Comparison of ENCODE assay signal across 22 cellular contexts in genomic region chrX:120732879-120733278, GRCh38.
DNase-seq lines count a peak whose midpoint lies in the region; ATAC-seq, FAIRE-seq and TF ChIP-seq lines count a peak whose summit lies in the region.
"Had no signal": no experiment of that assay in that cellular context is flagged by ENCODE, and none has a peak within 500 bp of the region (broad histone marks: within the 10 kb centered on the region; RNA-seq: fewer than 3 reads in every experiment).

No MANE protein-coding gene starts in this region.

- ATAC-seq in HepG2 (no peak), right lobe of liver (no peak), PC-3 (no peak), SK-N-SH treated with all-trans-retinoic acid at 6 μM for 48 hours (no peak), GM18907 (IDR thresholded peaks at IDR 0.05; ENCODE audit: unreplicated experiment) (no peak)
- no peak for ATAC-seq in stimulated activated naive CD8-positive, alpha-beta T cell treated with anti-CD3 and anti-CD28 coated beads, Interleukin-15, Interleukin-2, amounts not matched to agents 100 U/mL and 50 U/mL, for 24 hours
- ATAC-seq: K562 had no signal

- 99% methylated on average over 17 of the region's 33 CpGs for WGBS in HepG2 (ENCODE audit: low lambda C conversion rate)
- 72% methylated on average over 15 of the region's 33 CpGs for WGBS in right lobe of liver (ENCODE audit: insufficient coverage, low coverage, low lambda C conversion rate, missing lambda C conversion rate)
- 82 to 97% (median 88%) methylated on average over 9 to 33 of the region's 33 CpGs for WGBS in spleen, 5 donors

- intact Hi-C loops in HepG2 (cut with micrococcal nuclease; ENCODE audit: unreplicated experiment) (no loop called here), right lobe of liver (cut with DNase I) (no loop called here), PC-3 (cut with micrococcal nuclease) (no loop called here), kidney (cut with DNase I) (no loop called here), spleen (cut with DNase I; ENCODE audit: low total_unique reads) (no loop called here)

- no peak for FAIRE-seq in HepG2 (lab: Jason Lieb, UNC)
- FAIRE-seq in kidney (lab: Jason Lieb, UNC): no peak
- FAIRE-seq: A204.1, D721Med, G401.6, GM12892, GM18507, H1, K562 had no signal

- TF ChIP-seq EP300 in HepG2 (IDR thresholded peaks at IDR 0.05; ENCODE audit: low read depth in 2 of 2, low read length in 2 of 2): no peak
- no peak for TF ChIP-seq EP300 in HepG2 (CRISPR knock-in tag; IDR thresholded peaks at IDR 0.05; ENCODE audit: borderline replicate concordance)

- H4K20me1 ChIP-seq in HepG2 (ENCODE audit: insufficient read depth, low read length) (no peaks in the 10 kb centered on the region), PC-3 (ENCODE audit: low read length) (no peaks in the 10 kb centered on the region)

- POLR2A ChIA-PET in HepG2 (lab: Yijun Ruan, JAX): no interaction called here
- POLR2A ChIA-PET in PC-3 (lab: Charles Lee; ENCODE audit: unreplicated experiment): interaction anchor here (0.6 kb wide), 2 partner anchors 61 to 72 kb away, joined by 3 to 4 read pairs; no protein-coding TSS in a partner anchor

- H3K4me2 ChIP-seq in HepG2 (ENCODE audit: low read depth, low read length): no peak overlapping the region
- H3K4me2 ChIP-seq in PC-3 (ENCODE audit: low read length): peak overlapping the region; percentile 25; the same call in 1 of the 2 replicates

- H3K79me2 ChIP-seq in HepG2 (ENCODE audit: insufficient read depth, low read length) (no peaks in the 10 kb centered on the region), PC-3 (ENCODE audit: low read length) (no peaks in the 10 kb centered on the region)

- CTCF ChIA-PET in HepG2 (lab: Yijun Ruan, JAX; ENCODE audit: low intra/inter-chr PET ratio, low total read pairs): no interaction called here
- CTCF ChIA-PET in PC-3 (lab: Charles Lee): no interaction called here

- H3K9me3 ChIP-seq in HepG2 (ENCODE audit: low read length) (no peaks in the 10 kb centered on the region), right lobe of liver (no peaks in the 10 kb centered on the region), PC-3 (ENCODE audit: low read length) (no peaks in the 10 kb centered on the region), kidney (ENCODE audit: control insufficient read depth in 1 of 2, low read length in 2 of 2) (no peaks in the 10 kb centered on the region), spleen (no peaks in the 10 kb centered on the region)
- H3K9me3 ChIP-seq: Caco-2 had no signal

- H3K4me1 ChIP-seq in HepG2 (ENCODE audit: insufficient read depth, low read length): no peaks in the 10 kb centered on the region
- no peaks in the 10 kb centered on the region for H3K4me1 ChIP-seq in right lobe of liver
- peaks cover 55% of the 10 kb centered on the region for H3K4me1 ChIP-seq in PC-3 (ENCODE audit: insufficient read depth, low read length)
- no peaks in the 10 kb centered on the region for H3K4me1 ChIP-seq in kidney (ENCODE audit: control insufficient read depth in 1 of 2, insufficient read depth in 1 of 2, low read depth in 1 of 2, low read length in 2 of 2)
- H3K4me1 ChIP-seq in spleen: no peaks in the 10 kb centered on the region
- H3K4me1 ChIP-seq: Caco-2 had no signal

- H3K4me3 ChIP-seq in HepG2 (replicated peaks in 1 of 3; ENCODE audit: insufficient read depth in 1 of 3, low read depth in 2 of 3, low read length in 3 of 3) (no peak overlapping the region), right lobe of liver (no peak overlapping the region), PC-3 (ENCODE audit: low read length) (no peak overlapping the region), kidney (ENCODE audit: low read length in 2 of 2) (no peak overlapping the region), spleen (no peak overlapping the region)
- H3K4me3 ChIP-seq: K562 had no signal

- no peak overlapping the region for H3K27ac ChIP-seq in HepG2 (ENCODE audit: extremely low read length, insufficient read depth, low read length)
- H3K27ac ChIP-seq in right lobe of liver: no peak overlapping the region
- peak overlapping the region; percentile 99 for H3K27ac ChIP-seq in PC-3 (ENCODE audit: low read length)
- no peak overlapping the region for H3K27ac ChIP-seq in kidney (ENCODE audit: low read depth in 2 of 2, low read length in 2 of 2)
- H3K27ac ChIP-seq in spleen: no peak overlapping the region
- H3K27ac ChIP-seq: C4-2B, HL-60 had no signal

- no peaks in the 10 kb centered on the region for H3K36me3 ChIP-seq in HepG2 (replicated peaks in 1 of 2; ENCODE audit: control insufficient read depth in 1 of 2, insufficient read depth in 2 of 2, low read length in 2 of 2)
- no peaks in the 10 kb centered on the region for H3K36me3 ChIP-seq in right lobe of liver
- no peaks in the 10 kb centered on the region for H3K36me3 ChIP-seq in PC-3 (ENCODE audit: low read depth, low read length)
- no peaks in the 10 kb centered on the region for H3K36me3 ChIP-seq in kidney (ENCODE audit: control insufficient read depth in 1 of 2, insufficient read depth in 2 of 2, low read length in 2 of 2)
- no peaks in the 10 kb centered on the region for H3K36me3 ChIP-seq in spleen

- H3F3A ChIP-seq in PC-3 (ENCODE audit: low read length, unreplicated experiment): no peaks in the 10 kb centered on the region

- in situ Hi-C loops in HepG2 (cut with HindIII; ENCODE audit: extremely low pct_ligation_motif_present, low pct_unique_long_range_greater_than_20kb): no loop called here

- DNase-seq in HepG2 (ENCODE audit: low spot score) (no peak), right lobe of liver (no peak), PC-3 (no peak), kidney (peak; percentile 73), spleen (peak; percentile 69)
- no peak for DNase-seq in stimulated activated naive CD8-positive, alpha-beta T cell treated with anti-CD3 and anti-CD28 coated beads, Interleukin-15, Interleukin-2, amounts not matched to agents 100 U/mL and 50 U/mL, for 24 hours
- DNase-seq: AML-193; Caco-2; CD4-positive, alpha-beta T cell; H9; IMR-90 had no signal

- no peaks in the 10 kb centered on the region for H3K9me2 ChIP-seq in PC-3 (replicated peaks; ENCODE audit: low read length)

- TF ChIP-seq RAD21 in HepG2 (CRISPR knock-in tag; IDR thresholded peaks at IDR 0.05): no peak

- H3K27me3 ChIP-seq in HepG2 (ENCODE audit: control insufficient read depth in 1 of 2, insufficient read depth in 2 of 2, low read length in 2 of 2) (no peaks in the 10 kb centered on the region), right lobe of liver (no peaks in the 10 kb centered on the region), PC-3 (ENCODE audit: low read length) (no peaks in the 10 kb centered on the region), spleen (replicated peaks in 1 of 7) (no peaks in the 10 kb centered on the region)

- TF ChIP-seq CTCF in HepG2 (CRISPR knock-in tag; IDR thresholded peaks at IDR 0.05): no peak
- no peak for TF ChIP-seq CTCF in right lobe of liver (IDR thresholded peaks at IDR 0.05)
- TF ChIP-seq CTCF in PC-3 (conservative IDR thresholded peaks at IDR 0.05; ENCODE audit: low read depth, low read length): no peak
- no peak for TF ChIP-seq CTCF in kidney (IDR thresholded peaks at IDR 0.05; ENCODE audit: borderline replicate concordance, extremely low read depth, insufficient read depth)
- no peak for TF ChIP-seq CTCF in spleen (IDR thresholded peaks at IDR 0.05 in 8 of 11, conservative IDR thresholded peaks at IDR 0.05 in 3 of 11)

- TF ChIP-seq POLR2A in HepG2 (IDR thresholded peaks at IDR 0.05; ENCODE audit: insufficient read depth in 1 of 2, low read depth in 2 of 2, low read length in 2 of 2) (no peak), right lobe of liver (IDR thresholded peaks at IDR 0.05) (no peak), spleen (IDR thresholded peaks at IDR 0.05) (no peak)

- H3K9ac ChIP-seq in HepG2 (ENCODE audit: insufficient read depth, low read depth, low read length): no peak overlapping the region
- H3K9ac ChIP-seq in PC-3 (ENCODE audit: low read length): peak overlapping the region; percentile 73
- H3K9ac ChIP-seq in kidney (ENCODE audit: low read length in 2 of 2): no peak overlapping the region

- no TSS peak for BruUV-seq in HepG2 (replicated peaks; lab: Mats Ljungman, UMichigan)
- no TSS peak for BruUV-seq in PC-3 (replicated peaks; lab: Mats Ljungman, UMichigan)

- H2AFZ ChIP-seq in HepG2 (ENCODE audit: low read length): no peak overlapping the region
- H2AFZ ChIP-seq in PC-3 (ENCODE audit: low read length): no peak overlapping the region

TF ChIP-seq in HepG2, 621 proteins besides CTCF, POLR2A, EP300 and RAD21:
- TF ChIP-seq ZSCAN5A (CRISPR knock-in tag; IDR thresholded peaks at IDR 0.05; ENCODE audit: borderline replicate concordance) (no peak), AGO2 (optimal IDR thresholded peaks at IDR 0.05; ENCODE audit: low read depth, low read length) (peak; percentile 43)

TF ChIP-seq in SK-N-SH treated with all-trans-retinoic acid at 6 μM for 48 hours, 23 proteins besides CTCF, POLR2A, EP300 and RAD21 (continues in another document):
- no peak for TF ChIP-seq ZNF565 (CRISPR knock-in tag; conservative IDR thresholded peaks at IDR 0.05; ENCODE audit: low read depth)
- no peak for TF ChIP-seq PPARA (CRISPR knock-in tag; IDR thresholded peaks at IDR 0.05; ENCODE audit: borderline replicate concordance)
- no peak for TF ChIP-seq POU6F1 (CRISPR knock-in tag; IDR thresholded peaks at IDR 0.05; ENCODE audit: borderline replicate concordance, low read depth)
- no peak for TF ChIP-seq CSRNP3 (CRISPR knock-in tag; IDR thresholded peaks at IDR 0.05)
- TF ChIP-seq ZC3H10 (CRISPR knock-in tag; IDR thresholded peaks at IDR 0.05): no peak

Comparison
In these comparisons a context has a peak if more than half of its experiments do, and no peak if none do; other contexts are left out.
1. DNase-seq: peak in kidney (single experiment) and spleen (single experiment); none in HepG2 (single experiment), right lobe of liver (0 of 3), PC-3 (single experiment) and stimulated activated naive CD8-positive, alpha-beta T cell treated with anti-CD3 and anti-CD28 coated beads, Interleukin-15, Interleukin-2, amounts not matched to agents 100 U/mL and 50 U/mL, for 24 hours (single experiment).